9 cellular contexts compared by ENCODE assay signal in the genomic region with DNA sequence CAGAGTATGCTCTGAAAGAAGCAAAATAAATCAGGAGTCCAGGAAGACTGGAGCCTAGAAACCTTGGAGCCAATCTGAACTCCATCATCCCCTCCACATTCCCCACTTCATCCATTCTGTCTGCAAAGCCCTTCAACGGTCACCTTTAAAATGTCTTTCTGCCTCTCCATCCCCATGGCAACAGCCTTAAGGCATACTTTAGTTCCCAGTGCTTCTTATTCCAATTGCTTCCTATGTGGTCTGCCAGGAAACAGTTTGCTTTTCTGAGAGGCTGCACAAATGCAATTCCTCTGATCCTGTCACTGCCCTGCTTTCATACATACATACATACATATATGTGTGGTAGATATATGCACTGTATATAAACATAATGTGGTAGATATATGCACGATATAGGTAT. TPM values are rescaled to one million over a fixed set of nuclear protein-coding genes. Genes with fewer than 3 reads are reported as not detected.
DNase-seq lines count a peak whose midpoint lies in the region; ATAC-seq and TF ChIP-seq lines count a peak whose summit lies in the region.
"Had no signal": no experiment of that assay in that cellular context is flagged by ENCODE, and none has a peak within 500 bp of the region (broad histone marks: within the 10 kb centered on the region; RNA-seq: fewer than 3 reads in every experiment).

No MANE protein-coding gene starts in this region.

- H3K27me3 Mint-ChIP-seq in activated CD4-positive, alpha-beta T cell treated with anti-CD3 and anti-CD28 coated beads, Interleukin-2, amount 10 ng/mL, durations not matched to agents 7 days and 5 days, result no peaks in the 10 kb centered on the region
- H3K27me3 Mint-ChIP-seq in activated CD4-positive, alpha-beta T cell treated with anti-CD3 and anti-CD28 coated beads for 36 hours, result no peaks in the 10 kb centered on the region

- H3K9me3 ChIP-seq in NT2/D1 (ENCODE audit: insufficient read depth, low read length), result no peaks in the 10 kb centered on the region
- H3K9me3 ChIP-seq: BE2C had no signal

- no peaks in the 10 kb centered on the region for H3K36me3 Mint-ChIP-seq in activated CD4-positive, alpha-beta T cell treated with anti-CD3 and anti-CD28 coated beads, Interleukin-2, amount 10 ng/mL, durations not matched to agents 7 days and 5 days (ENCODE audit: low read depth)
- H3K36me3 Mint-ChIP-seq in activated CD4-positive, alpha-beta T cell treated with anti-CD3 and anti-CD28 coated beads for 36 hours (ENCODE audit: low read depth), result no peaks in the 10 kb centered on the region
- H3K36me3 Mint-ChIP-seq in stimulated activated effector memory CD8-positive, alpha-beta T cell treated with anti-CD3 and anti-CD28 coated beads, Interleukin-12 subunit alpha, Interleukin-12 subunit beta, amount 100 ng/mL, for 72 hours, result no peaks in the 10 kb centered on the region

- H3K4me1 Mint-ChIP-seq in activated CD4-positive, alpha-beta T cell treated with anti-CD3 and anti-CD28 coated beads, Interleukin-2, amount 10 ng/mL, durations not matched to agents 7 days and 5 days, result peaks cover 23% of the 10 kb centered on the region
- peaks cover 5% of the 10 kb centered on the region for H3K4me1 Mint-ChIP-seq in activated CD4-positive, alpha-beta T cell treated with anti-CD3 and anti-CD28 coated beads for 36 hours
- H3K4me1 Mint-ChIP-seq in stimulated activated effector memory CD8-positive, alpha-beta T cell treated with anti-CD3 and anti-CD28 coated beads, Interleukin-12 subunit alpha, Interleukin-12 subunit beta, amount 100 ng/mL, for 72 hours, result no peaks in the 10 kb centered on the region

- peak overlapping the region; percentile 42 for H3K9ac ChIP-seq in NT2/D1 (ENCODE audit: insufficient read length, low read depth)

- TF ChIP-seq CTCF in fibroblast of pulmonary artery (IDR thresholded peaks at IDR 0.05; ENCODE audit: low read length, missing control alignments), result no peak

- H3K4me3 ChIP-seq in NT2/D1 (ENCODE audit: insufficient read length, low read depth), result peak overlapping the region; percentile 72
- H3K4me3 ChIP-seq in fibroblast of pulmonary artery (replicated peaks; ENCODE audit: low read depth, low read length), result peak overlapping the region; percentile 72

- no peaks in the 10 kb centered on the region for H3K9me3 Mint-ChIP-seq in activated CD4-positive, alpha-beta T cell treated with anti-CD3 and anti-CD28 coated beads, Interleukin-2, amount 10 ng/mL, durations not matched to agents 7 days and 5 days
- no peaks in the 10 kb centered on the region for H3K9me3 Mint-ChIP-seq in activated CD4-positive, alpha-beta T cell treated with anti-CD3 and anti-CD28 coated beads for 36 hours (ENCODE audit: low read depth)
- no peaks in the 10 kb centered on the region for H3K9me3 Mint-ChIP-seq in stimulated activated effector memory CD8-positive, alpha-beta T cell treated with anti-CD3 and anti-CD28 coated beads, Interleukin-12 subunit alpha, Interleukin-12 subunit beta, amount 100 ng/mL, for 72 hours

- no peak for ATAC-seq in activated CD4-positive, alpha-beta T cell treated with anti-CD3 and anti-CD28 coated beads for 36 hours
- ATAC-seq in stimulated activated effector memory CD8-positive, alpha-beta T cell treated with anti-CD3 and anti-CD28 coated beads, Interleukin-12 subunit alpha, Interleukin-12 subunit beta, amount 100 ng/mL, for 72 hours, result no peak
- ATAC-seq in GM21447 (IDR thresholded peaks at IDR 0.05; ENCODE audit: unreplicated experiment) (no peak), HG03095 (IDR thresholded peaks at IDR 0.05; ENCODE audit: unreplicated experiment) (no peak)

- CTCF ChIA-PET in activated CD4-positive, alpha-beta T cell treated with anti-CD3 and anti-CD28 coated beads, Interleukin-2, amount 10 ng/mL, durations not matched to agents 7 days and 5 days (lab: Charles Lee), result no interaction called here
- CTCF ChIA-PET in activated CD4-positive, alpha-beta T cell treated with anti-CD3 and anti-CD28 coated beads for 36 hours (lab: Charles Lee), result interaction anchor here (1.2 kb wide), 1 partner anchor 38 kb away, joined by 6 read pairs; the partner anchor contains the start of gene USP51

- no peaks in the 10 kb centered on the region for H3K36me3 ChIP-seq in NT2/D1 (ENCODE audit: insufficient read depth, insufficient read length, low read length)
- H3K36me3 ChIP-seq: BE2C had no signal

- no peak for DNase-seq in activated CD4-positive, alpha-beta T cell treated with anti-CD3 and anti-CD28 coated beads, Interleukin-2, amount 10 ng/mL, durations not matched to agents 7 days and 5 days
- no peak for DNase-seq in activated CD4-positive, alpha-beta T cell treated with anti-CD3 and anti-CD28 coated beads for 36 hours
- no peak for DNase-seq in NT2/D1 (ENCODE audit: low read depth, low spot score)
- no peak for DNase-seq in fibroblast of pulmonary artery (ENCODE audit: low read depth)
- no peak for DNase-seq in stimulated activated effector memory CD8-positive, alpha-beta T cell treated with anti-CD3 and anti-CD28 coated beads, Interleukin-12 subunit alpha, Interleukin-12 subunit beta, amount 100 ng/mL, for 72 hours (ENCODE audit: low spot score in 2 of 2)
- no peak for DNase-seq in effector CD4-positive, alpha-beta T cell

- intact Hi-C loops in activated CD4-positive, alpha-beta T cell treated with anti-CD3 and anti-CD28 coated beads for 36 hours (cut with DNase I, micrococcal nuclease), result no loop called here

- H3K27ac Mint-ChIP-seq in activated CD4-positive, alpha-beta T cell treated with anti-CD3 and anti-CD28 coated beads, Interleukin-2, amount 10 ng/mL, durations not matched to agents 7 days and 5 days, result no peak overlapping the region
- H3K27ac Mint-ChIP-seq in activated CD4-positive, alpha-beta T cell treated with anti-CD3 and anti-CD28 coated beads for 36 hours, result no peak overlapping the region
- H3K27ac Mint-ChIP-seq in stimulated activated effector memory CD8-positive, alpha-beta T cell treated with anti-CD3 and anti-CD28 coated beads, Interleukin-12 subunit alpha, Interleukin-12 subunit beta, amount 100 ng/mL, for 72 hours, result peak overlapping the region; percentile 86

- H3K4me3 Mint-ChIP-seq in activated CD4-positive, alpha-beta T cell treated with anti-CD3 and anti-CD28 coated beads, Interleukin-2, amount 10 ng/mL, durations not matched to agents 7 days and 5 days, result peak overlapping the region; percentile 94
- H3K4me3 Mint-ChIP-seq in activated CD4-positive, alpha-beta T cell treated with anti-CD3 and anti-CD28 coated beads for 36 hours, result no peak overlapping the region
- H3K4me3 Mint-ChIP-seq in stimulated activated effector memory CD8-positive, alpha-beta T cell treated with anti-CD3 and anti-CD28 coated beads, Interleukin-12 subunit alpha, Interleukin-12 subunit beta, amount 100 ng/mL, for 72 hours, result peak overlapping the region; percentile 89

- H3K27me3 ChIP-seq in NT2/D1 (ENCODE audit: insufficient read depth, insufficient read length), result no peaks in the 10 kb centered on the region
- H3K27me3 ChIP-seq: BE2C had no signal

- POLR2A ChIA-PET in activated CD4-positive, alpha-beta T cell treated with anti-CD3 and anti-CD28 coated beads, Interleukin-2, amount 10 ng/mL, durations not matched to agents 7 days and 5 days (lab: Charles Lee), result no interaction called here
- POLR2A ChIA-PET in activated CD4-positive, alpha-beta T cell treated with anti-CD3 and anti-CD28 coated beads for 36 hours (lab: Charles Lee), result interaction anchor here (1.4 kb wide), 1 partner anchor 37 kb away, joined by 8 read pairs; no protein-coding TSS in a partner anchor

- H3K4me1 ChIP-seq in NT2/D1 (ENCODE audit: insufficient read depth, insufficient read length), result peaks cover 6% of the 10 kb centered on the region
- H3K4me1 ChIP-seq: BE2C had no signal

RNA-seq across cellular contexts. Expression of gene MAGEH1, which starts 0.8 kb away (rescaled TPM):
- total RNA-seq in activated CD4-positive, alpha-beta T cell treated with anti-CD3 and anti-CD28 coated beads, Interleukin-2, amount 10 ng/mL, durations not matched to agents 7 days and 5 days, result 10 to 100 TPM; 17.3 to 18.7 TPM
- 10 to 100 TPM; 13.4 to 16.9 TPM for total RNA-seq in activated CD4-positive, alpha-beta T cell treated with anti-CD3 and anti-CD28 coated beads for 36 hours

RNA-seq across cellular contexts. Expression of gene USP51, which starts 38.5 kb away (rescaled TPM):
- 1 to 10 TPM; 1.8 TPM for total RNA-seq in activated CD4-positive, alpha-beta T cell treated with anti-CD3 and anti-CD28 coated beads, Interleukin-2, amount 10 ng/mL, durations not matched to agents 7 days and 5 days
- 1 to 10 TPM; 1.5 to 2.5 TPM for total RNA-seq in activated CD4-positive, alpha-beta T cell treated with anti-CD3 and anti-CD28 coated beads for 36 hours
